In the genomic region with DNA sequence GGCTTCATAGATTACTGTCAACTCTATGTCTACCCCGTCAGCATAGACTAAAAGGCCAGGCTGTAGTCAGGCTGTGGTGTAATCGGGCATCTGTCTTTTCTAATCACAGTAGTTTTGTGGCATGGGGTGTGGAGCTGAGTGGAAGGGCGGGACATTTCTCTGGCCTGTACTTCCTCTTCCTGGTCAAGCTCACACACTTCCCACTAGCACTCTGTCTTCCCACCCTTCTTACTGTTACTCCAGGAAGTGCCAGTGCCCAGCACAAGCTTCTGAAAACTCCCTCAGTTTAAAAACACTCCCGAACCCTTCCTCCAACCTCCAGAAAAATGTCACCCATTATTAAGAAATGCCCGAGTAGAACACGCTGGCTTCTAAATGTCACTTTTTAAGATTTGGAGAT, we compare ENCODE assay signal across 17 cellular contexts.
DNase-seq lines count a peak whose midpoint lies in the region; ATAC-seq, FAIRE-seq and TF ChIP-seq lines count a peak whose summit lies in the region.
"Had no signal": no experiment of that assay in that cellular context is flagged by ENCODE, and none has a peak within 500 bp of the region (broad histone marks: within the 10 kb centered on the region; RNA-seq: fewer than 3 reads in every experiment).

No MANE protein-coding gene starts in this region.

- H3K9me3 ChIP-seq in K562 (replicated peaks; ENCODE audit: control insufficient read depth, insufficient read depth, low read depth, low read length) (no peaks in the 10 kb centered on the region), mucosa of descending colon (no peaks in the 10 kb centered on the region)

- H3K9ac ChIP-seq in K562 (ENCODE audit: insufficient read depth in 1 of 2, low read depth in 2 of 2, low read length in 2 of 2) = no peak overlapping the region

- H3K9me1 ChIP-seq in K562 (ENCODE audit: control insufficient read depth, insufficient read depth, low read length) = no peaks in the 10 kb centered on the region

- H3K79me2 ChIP-seq in K562 (ENCODE audit: control insufficient read depth, insufficient read depth, low read length) = no peaks in the 10 kb centered on the region

- no peak for DNase-seq in CD14-positive monocyte (ENCODE audit: low spot score)
- peak; percentile 77 for DNase-seq in HT-29 (ENCODE audit: low spot score)
- no peak for DNase-seq in K562 (ENCODE audit: extremely low read depth in 1 of 4, low spot score in 3 of 4)
- DNase-seq in mucosa of descending colon = peak in 1 of 3 donors; percentile 32
- no peak for DNase-seq in NCI-H526 treated with DMSO at 0.1 percent for 48 hours (lab: John Stamatoyannopoulos, UW)
- DNase-seq in OCI-M2 (lab: John Stamatoyannopoulos, UW; ENCODE audit: unreplicated experiment) = no peak
- DNase-seq: ACHN; CD4-positive, alpha-beta memory T cell; H7; NCI-H1105; NCI-H187; NCI-H446; NCI-H82; SIG-M5 had no signal

- in situ Hi-C loops in K562 (cut with MboI) = no loop called here

- no peak for TF ChIP-seq POLR2A in K562 (conservative IDR thresholded peaks at IDR 0.05)

- 0 out of 2 replicates have a peak overlapping the region, but pooled peaks have one; percentile 32 for H2AFZ ChIP-seq in K562 (ENCODE audit: low read depth, low read length)

- peaks cover 14% of the 10 kb centered on the region for H3K4me1 Mint-ChIP-seq in CD14-positive monocyte
- H3K4me1 Mint-ChIP-seq: CD4-positive, alpha-beta memory T cell; IgD-negative memory B cell had no signal

- peak overlapping the region in 4 of 7 donors; percentile 6 to 70 (median 38) for H3K27ac Mint-ChIP-seq in CD14-positive monocyte
- H3K27ac Mint-ChIP-seq: IgD-negative memory B cell had no signal

- H3K4me3 ChIP-seq in K562 (no peak overlapping the region), mucosa of descending colon (no peak overlapping the region)

- intact Hi-C loops in CD14-positive monocyte (cut with micrococcal nuclease) = no loop called here
- intact Hi-C loops in K562 (cut with micrococcal nuclease) = loop anchor here (10.0 kb wide), 1 partner anchor 416 kb away; no protein-coding TSS in a partner anchor
- intact Hi-C loops in mucosa of descending colon (cut with DNase I, micrococcal nuclease) = no loop called here

- no peak overlapping the region for H3K4me3 Mint-ChIP-seq in CD14-positive monocyte
- H3K4me3 Mint-ChIP-seq: CD4-positive, alpha-beta memory T cell; IgD-negative memory B cell had no signal

- H4K20me1 ChIP-seq in K562 (replicated peaks; ENCODE audit: control insufficient read depth, insufficient read depth, low read length) = no peaks in the 10 kb centered on the region

- H3K4me1 ChIP-seq in K562 (replicated peaks in 1 of 2; ENCODE audit: control insufficient read depth in 2 of 2, insufficient read depth in 2 of 2, low read length in 2 of 2) (no peaks in the 10 kb centered on the region), mucosa of descending colon (ENCODE audit: low read depth) (no peaks in the 10 kb centered on the region)

- no peak overlapping the region for H3K4me2 ChIP-seq in K562 (ENCODE audit: insufficient read depth, low read length)

- H3K36me3 ChIP-seq in K562 (ENCODE audit: control insufficient read depth, insufficient read depth, low read length) (no peaks in the 10 kb centered on the region), mucosa of descending colon (ENCODE audit: low read depth) (no peaks in the 10 kb centered on the region)

- FAIRE-seq in K562 (lab: Jason Lieb, UNC) = no peak

- H3K9me3 Mint-ChIP-seq in CD14-positive monocyte = peaks cover 4 to 23% (median 12%) of the 10 kb centered on the region in 7 donors

- H3K27me3 Mint-ChIP-seq in CD14-positive monocyte (ENCODE audit: low read depth in 3 of 3) = peaks cover 0 to 4% (median 0%) of the 10 kb centered on the region in 3 donors
- H3K27me3 Mint-ChIP-seq: IgD-negative memory B cell had no signal

- no peaks in the 10 kb centered on the region for H3K27me3 ChIP-seq in K562 (ENCODE audit: control insufficient read depth in 2 of 2, insufficient read depth in 2 of 2, low read length in 2 of 2)

- 0% methylated on average over 4 of the region's 6 CpGs for WGBS in K562 (ENCODE audit: insufficient coverage, low coverage, missing lambda C conversion rate)

- H3K36me3 Mint-ChIP-seq in CD14-positive monocyte = no peaks in the 10 kb centered on the region
- H3K36me3 Mint-ChIP-seq: CD4-positive, alpha-beta memory T cell; IgD-negative memory B cell had no signal

- no peak for TF ChIP-seq CTCF in CD14-positive monocyte (IDR thresholded peaks at IDR 0.05)
- no peak for TF ChIP-seq CTCF in K562 (IDR thresholded peaks at IDR 0.05 in 2 of 3, conservative IDR thresholded peaks at IDR 0.05 in 1 of 3; ENCODE audit: insufficient read depth in 2 of 3, low read depth in 1 of 3, low read length in 3 of 3)
- no peak for TF ChIP-seq CTCF in mucosa of descending colon (IDR thresholded peaks at IDR 0.05)

- POLR2A ChIA-PET in K562 (lab: Yijun Ruan, JAX) = no interaction called here

- no peak for ATAC-seq in K562
- ATAC-seq in mucosa of descending colon = peak; percentile 91
- no peak for ATAC-seq in HG02981 (IDR thresholded peaks at IDR 0.05; ENCODE audit: unreplicated experiment)
- ATAC-seq in GM18861 (IDR thresholded peaks at IDR 0.05; ENCODE audit: unreplicated experiment) = no peak

- no TSS peak for BruUV-seq in K562 (replicated peaks; lab: Mats Ljungman, UMichigan)

- no peak for TF ChIP-seq EP300 in K562 (IDR thresholded peaks at IDR 0.05; ENCODE audit: low read length)

- no peak overlapping the region for H3K27ac ChIP-seq in K562 (ENCODE audit: extremely low read depth, low read depth, low read length)

- no peak for TF ChIP-seq RAD21 in K562 (CRISPR knock-in tag; conservative IDR thresholded peaks at IDR 0.05 in 1 of 2, IDR thresholded peaks at IDR 0.05 in 1 of 2)

- CTCF ChIA-PET in K562 (lab: Yijun Ruan, JAX; ENCODE audit: low intra/inter-chr PET ratio) = no interaction called here

TF ChIP-seq in K562, 482 proteins besides CTCF, POLR2A, EP300 and RAD21:
- no peak for TF ChIP-seq CHD1 (IDR thresholded peaks at IDR 0.05; ENCODE audit: low read length)
- 0 out of 2 replicates have a peak, but pooled peaks have one; percentile 33 for TF ChIP-seq ELF1 (tag; IDR thresholded peaks at IDR 0.05)
- TF ChIP-seq ZFPM2 (CRISPR knock-in tag; IDR thresholded peaks at IDR 0.05) = no peak
- no peak for TF ChIP-seq SP2 (IDR thresholded peaks at IDR 0.05; ENCODE audit: extremely low read depth, low read depth, low read length, poor library complexity, severe bottlenecking)
- no peak for TF ChIP-seq CBFA2T2 (conservative IDR thresholded peaks at IDR 0.05)
- TF ChIP-seq MTF1 (CRISPR knock-in tag; IDR thresholded peaks at IDR 0.05; ENCODE audit: borderline replicate concordance) = no peak
- TF ChIP-seq NR2C2 (CRISPR knock-in tag; IDR thresholded peaks at IDR 0.05) = no peak
- peak; percentile 70 for TF ChIP-seq NR2C2 (tag; IDR thresholded peaks at IDR 0.05)
- peak; percentile 70 for TF ChIP-seq GABPA (tag; conservative IDR thresholded peaks at IDR 0.05; ENCODE audit: low read depth)
- TF ChIP-seq NR2C1 (IDR thresholded peaks at IDR 0.05) = no peak
- peak; percentile 47; the same call in 1 of the 2 replicates for TF ChIP-seq NR2C1 (tag; IDR thresholded peaks at IDR 0.05)
- TF ChIP-seq, protein P1, sequence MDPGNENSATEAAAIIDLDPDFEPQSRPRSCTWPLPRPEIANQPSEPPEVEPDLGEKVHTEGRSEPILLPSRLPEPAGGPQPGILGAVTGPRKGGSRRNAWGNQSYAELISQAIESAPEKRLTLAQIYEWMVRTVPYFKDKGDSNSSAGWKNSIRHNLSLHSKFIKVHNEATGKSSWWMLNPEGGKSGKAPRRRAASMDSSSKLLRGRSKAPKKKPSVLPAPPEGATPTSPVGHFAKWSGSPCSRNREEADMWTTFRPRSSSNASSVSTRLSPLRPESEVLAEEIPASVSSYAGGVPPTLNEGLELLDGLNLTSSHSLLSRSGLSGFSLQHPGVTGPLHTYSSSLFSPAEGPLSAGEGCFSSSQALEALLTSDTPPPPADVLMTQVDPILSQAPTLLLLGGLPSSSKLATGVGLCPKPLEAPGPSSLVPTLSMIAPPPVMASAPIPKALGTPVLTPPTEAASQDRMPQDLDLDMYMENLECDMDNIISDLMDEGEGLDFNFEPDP (CRISPR knock-in tag; IDR thresholded peaks at IDR 0.05) = no peak
- no peak for TF ChIP-seq PRMT5 (CRISPR knock-in tag; IDR thresholded peaks at IDR 0.05)
